ENCODE assay signal across 7 cellular contexts in genomic region chr19:12611361-12611699, GRCh38. TPM values are rescaled to one million over a fixed set of nuclear protein-coding genes. Genes with fewer than 3 reads are reported as not detected.
DNase-seq lines count a peak whose midpoint lies in the region; ATAC-seq and TF ChIP-seq lines count a peak whose summit lies in the region.

No MANE protein-coding gene starts in this region.

- H3K36me3 ChIP-seq in ES-I3 (ENCODE audit: insufficient read depth, low read length): no peaks in the 10 kb centered on the region; the same call in 1 of the 2 replicates

- CTCF ChIA-PET in activated B cell treated with CpG ODN at 0.5 μM for 24 hours (lab: Charles Lee): interaction anchor here (1.4 to 1.5 kb wide), 2 partner anchors 28 to 66 kb away, joined by 4 to 5 read pairs; no protein-coding TSS in a partner anchor

- no peaks in the 10 kb centered on the region for H3K9me3 Mint-ChIP-seq in activated B cell treated with CpG ODN at 0.5 μM for 24 hours
- no peaks in the 10 kb centered on the region for H3K9me3 Mint-ChIP-seq in naive B cell

- H3K4me1 Mint-ChIP-seq in activated B cell treated with CpG ODN at 0.5 μM for 24 hours (peaks cover 71% of the 10 kb centered on the region), naive B cell (peaks cover 32 to 75% (median 39%) of the 10 kb centered on the region in 3 donors)

- peak overlapping the region; percentile 98 for H3K9ac ChIP-seq in ES-I3 (ENCODE audit: low read depth, low read length)

- H3K4me3 ChIP-seq in fibroblast of the aortic adventitia (ENCODE audit: low read depth, low read length): peak overlapping the region; percentile 86

- H3K9me3 ChIP-seq in ES-I3 (ENCODE audit: control insufficient read depth, insufficient read depth, low read length): no peaks in the 10 kb centered on the region

- H3K36me3 Mint-ChIP-seq in activated B cell treated with CpG ODN at 0.5 μM for 24 hours (ENCODE audit: low read depth) (peaks cover 34% of the 10 kb centered on the region), naive B cell (peaks cover 0 to 7% of the 10 kb centered on the region in 2 donors)

- H3K4me3 Mint-ChIP-seq in activated B cell treated with CpG ODN at 0.5 μM for 24 hours (peak overlapping the region; percentile 100), naive B cell (peak overlapping the region; percentile 96 to 100 (median 100))

- no peaks in the 10 kb centered on the region for H3K4me1 ChIP-seq in ES-I3 (ENCODE audit: insufficient read depth, low read length)

- peak; percentile 0 for ATAC-seq in activated B cell treated with CpG ODN at 0.5 μM for 24 hours (ENCODE audit: low read depth)
- ATAC-seq in naive B cell (ENCODE audit: low read depth in 2 of 2): no peak
- ATAC-seq in HG02852 (IDR thresholded peaks at IDR 0.05; ENCODE audit: unreplicated experiment): no peak

- DNase-seq in NCI-H1105 (lab: John Stamatoyannopoulos, UW) (peak; percentile 73), activated B cell treated with CpG ODN at 0.5 μM for 24 hours (no peak), fibroblast of the aortic adventitia (ENCODE audit: low read depth) (peak; percentile 78), naive B cell (no peak), NCI-H1436 (lab: John Stamatoyannopoulos, UW) (no peak)

- TF ChIP-seq CTCF in activated B cell treated with CpG ODN at 0.5 μM for 24 hours (IDR thresholded peaks at IDR 0.05): no peak
- no peak for TF ChIP-seq CTCF in fibroblast of the aortic adventitia (IDR thresholded peaks at IDR 0.05; ENCODE audit: insufficient read depth, low read length)

- peak overlapping the region; percentile 100 for H3K27ac Mint-ChIP-seq in activated B cell treated with CpG ODN at 0.5 μM for 24 hours
- peak overlapping the region; percentile 100 for H3K27ac Mint-ChIP-seq in naive B cell

- POLR2A ChIA-PET in activated B cell treated with CpG ODN at 0.5 μM for 24 hours (lab: Charles Lee): interaction anchor here (0.6 to 4.7 kb wide), 17 partner anchors 9 to 1039 kb away, joined by 3 to 74 read pairs (median 4); partner anchors contain the start of genes DHPS, JUNB, MAN2B1 and WDR83

- intact Hi-C loops in activated B cell treated with CpG ODN at 0.5 μM for 24 hours (cut with micrococcal nuclease): loop anchor here (5.0 kb wide), 3 partner anchors 111 to 874 kb away; partner anchors contain the start of genes JUNB, TNPO2 and ZNF823

- H3K27me3 Mint-ChIP-seq in activated B cell treated with CpG ODN at 0.5 μM for 24 hours (no peaks in the 10 kb centered on the region), naive B cell (no peaks in the 10 kb centered on the region)

RNA-seq across cellular contexts. Expression of gene ZNF791, which starts 0.6 kb away (rescaled TPM):
- 37.5 and 46.1 TPM in 2 replicates for total RNA-seq in activated B cell treated with CpG ODN at 0.5 μM for 24 hours
- total RNA-seq in fibroblast of the aortic adventitia (ENCODE audit: low replicate concordance): 15.8 and 16.1 TPM in 2 replicates
- 10 to 100 TPM; 22.8 to 44.1 (median 28.2) TPM for polyA plus RNA-seq in naive B cell (ENCODE audit: low read depth in 6 of 6)

RNA-seq across cellular contexts. Expression of gene ZNF490, which starts 0.7 kb away (rescaled TPM):
- total RNA-seq in activated B cell treated with CpG ODN at 0.5 μM for 24 hours (15.6 TPM in 2 replicates), fibroblast of the aortic adventitia (ENCODE audit: low replicate concordance) (7.4 and 8.7 TPM in 2 replicates)
- polyA plus RNA-seq in naive B cell (ENCODE audit: low read depth in 6 of 6): 10 to 100 TPM in 4 of 6 donors, 1 to 10 TPM in 1, not detected in 1; 9.7 to 13.1 (median 12.2) TPM

RNA-seq across cellular contexts. Expression of gene MAN2B1, which starts 55.2 kb away (rescaled TPM):
- total RNA-seq in activated B cell treated with CpG ODN at 0.5 μM for 24 hours (251 and 291 TPM in 2 replicates), fibroblast of the aortic adventitia (ENCODE audit: low replicate concordance) (16.8 and 38.2 TPM in 2 replicates)
- 10 to 100 TPM; 64.1 to 97.0 (median 76.9) TPM for polyA plus RNA-seq in naive B cell (ENCODE audit: low read depth in 6 of 6)

RNA-seq across cellular contexts. Expression of gene WDR83, which starts 55.3 kb away (rescaled TPM):
- total RNA-seq in activated B cell treated with CpG ODN at 0.5 μM for 24 hours (17.7 and 20.8 TPM in 2 replicates), fibroblast of the aortic adventitia (ENCODE audit: low replicate concordance) (6.8 and 15.9 TPM in 2 replicates)
- 10 to 100 TPM; 12.6 to 34.5 (median 17.5) TPM for polyA plus RNA-seq in naive B cell (ENCODE audit: low read depth in 6 of 6)

Comparison
In these comparisons a context has a peak if more than half of its experiments do, and no peak if none do; other contexts are left out.
1. DNase-seq: peak in NCI-H1105 (single experiment) and fibroblast of the aortic adventitia (single experiment); none in activated B cell treated with CpG ODN at 0.5 μM for 24 hours (single experiment), naive B cell (single experiment) and NCI-H1436 (single experiment).